20 cellular contexts compared by ENCODE assay signal in genomic region chr12:12158858-12159257, GRCh38.
DNase-seq lines count a peak whose midpoint lies in the region; ATAC-seq and TF ChIP-seq lines count a peak whose summit lies in the region.
"Had no signal": no experiment of that assay in that cellular context is flagged by ENCODE, and none has a peak within 500 bp of the region (broad histone marks: within the 10 kb centered on the region; RNA-seq: fewer than 3 reads in every experiment).

No MANE protein-coding gene starts in this region.

- H3K36me3 ChIP-seq in right atrium auricular region, result peaks cover 7% of the 10 kb centered on the region
- H3K36me3 ChIP-seq in left ventricle myocardium inferior, result peaks cover 44% of the 10 kb centered on the region
- peaks cover 0 to 3% of the 10 kb centered on the region in 2 donors for H3K36me3 ChIP-seq in aorta (ENCODE audit: control insufficient read depth in 1 of 2, insufficient read depth in 2 of 2, low read length in 1 of 2)
- H3K36me3 ChIP-seq in CD8-positive, alpha-beta T cell (ENCODE audit: insufficient read depth, low read length), result no peaks in the 10 kb centered on the region

- H3K27me3 Mint-ChIP-seq in CD8-positive, alpha-beta T cell (ENCODE audit: low read depth), result no peaks in the 10 kb centered on the region

- H3K27me3 ChIP-seq in right atrium auricular region, result no peaks in the 10 kb centered on the region
- H3K27me3 ChIP-seq in left ventricle myocardium inferior (ENCODE audit: low read depth), result no peaks in the 10 kb centered on the region
- no peaks in the 10 kb centered on the region for H3K27me3 ChIP-seq in aorta (ENCODE audit: control insufficient read depth in 1 of 2, insufficient read depth in 2 of 2, low read length in 1 of 2)
- H3K27me3 ChIP-seq in CD8-positive, alpha-beta T cell (ENCODE audit: insufficient read depth, low read length), result no peaks in the 10 kb centered on the region
- H3K27me3 ChIP-seq: BLaER1 had no signal

- H3K27ac ChIP-seq in right atrium auricular region, result no peak overlapping the region
- no peak overlapping the region for H3K27ac ChIP-seq in left ventricle myocardium inferior (replicated peaks)
- H3K27ac ChIP-seq in aorta (ENCODE audit: low read depth in 1 of 2, low read length in 2 of 2), result no peak overlapping the region
- no peak overlapping the region for H3K27ac ChIP-seq in CD8-positive, alpha-beta T cell (ENCODE audit: low read depth, low read length)
- H3K27ac ChIP-seq: BLaER1 had no signal

- H3K36me3 Mint-ChIP-seq in CD8-positive, alpha-beta T cell, result peaks cover 2% of the 10 kb centered on the region
- H3K36me3 Mint-ChIP-seq: CD8-positive, alpha-beta memory T cell had no signal

- ATAC-seq in Right ventricle myocardium superior (ENCODE audit: poor library complexity) (peak; percentile 70), sciatic nerve (peak; percentile 86), aorta (ENCODE audit: low FRiP score) (peak; percentile 61), HG02938 (IDR thresholded peaks at IDR 0.05; ENCODE audit: unreplicated experiment) (no peak)
- no peak for ATAC-seq in CD8-positive, alpha-beta T cell
- ATAC-seq: GM12878, HCT116, Panc1 had no signal

- no peak overlapping the region for H3K4me3 Mint-ChIP-seq in CD8-positive, alpha-beta T cell
- H3K4me3 Mint-ChIP-seq: CD8-positive, alpha-beta memory T cell had no signal

- H3K4me3 ChIP-seq in right atrium auricular region (no peak overlapping the region), left ventricle myocardium inferior (no peak overlapping the region), aorta (ENCODE audit: low read length in 2 of 2) (no peak overlapping the region)
- H3K4me3 ChIP-seq in CD8-positive, alpha-beta T cell (ENCODE audit: low read depth, low read length), result no peak overlapping the region
- H3K4me3 ChIP-seq: BLaER1, GM12878 had no signal

- intact Hi-C loops in Right ventricle myocardium superior (cut with DNase I) (no loop called here), left ventricle myocardium inferior (cut with micrococcal nuclease) (no loop called here), sciatic nerve (cut with DNase I) (no loop called here), aorta (cut with DNase I) (no loop called here)
- intact Hi-C loops in CD8-positive, alpha-beta T cell (cut with DNase I, micrococcal nuclease), result no loop called here

- WGBS in aorta, 2 donors, result 35 to 38% methylated on average over 8 of the region's 8 CpGs

- CTCF ChIA-PET in CD8-positive, alpha-beta T cell (lab: Charles Lee), result no interaction called here

- POLR2A ChIA-PET in CD8-positive, alpha-beta T cell (lab: Charles Lee), result no interaction called here

- H3K9me3 Mint-ChIP-seq in CD8-positive, alpha-beta T cell, result no peaks in the 10 kb centered on the region
- H3K9me3 Mint-ChIP-seq: CD8-positive, alpha-beta memory T cell had no signal

- DNase-seq in Right ventricle myocardium superior (peak; percentile 56), right atrium auricular region (ENCODE audit: low spot score) (no peak), left ventricle myocardium inferior (peak; percentile 25), sciatic nerve (ENCODE audit: low spot score) (no peak), aorta (no peak), NCI-H524 (lab: John Stamatoyannopoulos, UW) (no peak)
- no peak for DNase-seq in CD8-positive, alpha-beta T cell
- DNase-seq: 8988T; CD8-positive, alpha-beta memory T cell; DND-41; KG1; NCI-H1048; NCI-H1436 treated with DMSO at 0.1 percent for 48 hours; NCI-H2029 treated with DMSO at 0.1 percent for 48 hours; NCI-H510A treated with DMSO at 0.1 percent for 48 hours had no signal

- H3K9me3 ChIP-seq in right atrium auricular region (no peaks in the 10 kb centered on the region), left ventricle myocardium inferior (replicated peaks) (no peaks in the 10 kb centered on the region), aorta (ENCODE audit: control insufficient read depth, low read length) (peaks cover 1% of the 10 kb centered on the region)
- H3K9me3 ChIP-seq in CD8-positive, alpha-beta T cell (ENCODE audit: low read length), result no peaks in the 10 kb centered on the region
- H3K9me3 ChIP-seq: BLaER1 had no signal

- no peaks in the 10 kb centered on the region for H3K4me1 Mint-ChIP-seq in CD8-positive, alpha-beta T cell (ENCODE audit: low read depth)
- H3K4me1 Mint-ChIP-seq: CD8-positive, alpha-beta memory T cell had no signal

- no peak for TF ChIP-seq CTCF in right atrium auricular region (IDR thresholded peaks at IDR 0.05)
- no peak for TF ChIP-seq CTCF in left ventricle myocardium inferior (IDR thresholded peaks at IDR 0.05; ENCODE audit: borderline replicate concordance)
- TF ChIP-seq CTCF in CD8-positive, alpha-beta T cell (IDR thresholded peaks at IDR 0.05), result no peak

- H3K27ac Mint-ChIP-seq in CD8-positive, alpha-beta T cell, result no peak overlapping the region
- H3K27ac Mint-ChIP-seq: CD8-positive, alpha-beta memory T cell had no signal

- peaks cover 0 to 17% of the 10 kb centered on the region in 2 donors for H3K4me1 ChIP-seq in right atrium auricular region
- H3K4me1 ChIP-seq in left ventricle myocardium inferior, result peaks cover 18% of the 10 kb centered on the region
- peaks cover 0 to 2% of the 10 kb centered on the region in 2 donors for H3K4me1 ChIP-seq in aorta (ENCODE audit: control insufficient read depth in 1 of 2, insufficient read depth in 2 of 2, low read length in 2 of 2)
- no peaks in the 10 kb centered on the region for H3K4me1 ChIP-seq in CD8-positive, alpha-beta T cell (ENCODE audit: insufficient read depth, low read length)
- H3K4me1 ChIP-seq: BLaER1 had no signal

Comparison
In these comparisons a context has a peak if more than half of its experiments do, and no peak if none do; other contexts are left out.
1. DNase-seq: peak in Right ventricle myocardium superior (single experiment) and left ventricle myocardium inferior (single experiment); none in right atrium auricular region (single experiment), sciatic nerve (single experiment), aorta (0 of 2), CD8-positive, alpha-beta T cell (0 of 7) and NCI-H524 (0 of 2).
2. ATAC-seq: peak in Right ventricle myocardium superior (single experiment), sciatic nerve (single experiment) and aorta (single experiment); none in HG02938 (single experiment) and CD8-positive, alpha-beta T cell (single experiment).